ENCODE assay signal across 2 cellular contexts in genomic region chr1:204205486-204205885, GRCh38.
TF ChIP-seq lines count a peak whose summit lies in the region.

No MANE protein-coding gene starts in this region.

TF ChIP-seq in IMR-90, 13 proteins besides CTCF, POLR2A, EP300 and RAD21:
- TF ChIP-seq MAFK (IDR thresholded peaks at IDR 0.05; ENCODE audit: low read depth, low read length) (no peak), SMC3 (IDR thresholded peaks at IDR 0.05; ENCODE audit: low read depth, low read length) (no peak), MAZ (IDR thresholded peaks at IDR 0.05; ENCODE audit: borderline replicate concordance, low read depth, low read length) (no peak), USF2 (IDR thresholded peaks at IDR 0.05; ENCODE audit: low read depth, low read length) (no peak), FOS (IDR thresholded peaks at IDR 0.05; ENCODE audit: low read depth, low read length) (no peak), RFX5 (IDR thresholded peaks at IDR 0.05; ENCODE audit: low read depth, low read length) (peak; percentile 93), RCOR1 (IDR thresholded peaks at IDR 0.05; ENCODE audit: insufficient replicate concordance, low read length) (no peak)

TF ChIP-seq in K562, 482 proteins besides CTCF, POLR2A, EP300 and RAD21:
- peak; percentile 92 for TF ChIP-seq RFX5 (IDR thresholded peaks at IDR 0.05; ENCODE audit: low read depth, low read length)
- TF ChIP-seq, protein P1, sequence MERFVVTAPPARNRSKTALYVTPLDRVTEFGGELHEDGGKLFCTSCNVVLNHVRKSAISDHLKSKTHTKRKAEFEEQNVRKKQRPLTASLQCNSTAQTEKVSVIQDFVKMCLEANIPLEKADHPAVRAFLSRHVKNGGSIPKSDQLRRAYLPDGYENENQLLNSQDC (CRISPR knock-in tag; IDR thresholded peaks at IDR 0.05), result no peak
- TF ChIP-seq ZNF24 (IDR thresholded peaks at IDR 0.05), result no peak
- no peak for TF ChIP-seq KLF16 (IDR thresholded peaks at IDR 0.05)
- TF ChIP-seq ZNF3 (CRISPR knock-in tag; IDR thresholded peaks at IDR 0.05), result no peak
